16 cellular contexts compared by ENCODE assay signal in the genomic region with DNA sequence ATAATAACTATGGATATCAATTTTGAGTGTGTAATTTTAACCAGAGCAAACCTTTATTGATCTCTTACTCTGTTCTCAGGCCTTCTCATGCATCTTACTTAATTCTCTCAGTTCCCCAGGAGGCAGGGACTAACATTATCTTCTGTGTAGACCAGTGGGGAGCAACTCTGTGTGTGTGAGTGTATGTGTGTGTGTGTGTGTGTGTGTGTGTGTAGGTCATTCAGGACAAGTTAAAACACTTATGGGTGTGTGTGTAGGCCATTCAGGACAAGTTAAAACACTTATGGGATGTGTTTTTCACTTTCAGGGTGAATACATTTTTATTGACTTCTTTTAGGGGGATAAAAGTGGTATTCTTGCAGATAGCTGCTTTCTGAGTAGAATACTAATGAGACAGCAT.
DNase-seq lines count a peak whose midpoint lies in the region; ATAC-seq and TF ChIP-seq lines count a peak whose summit lies in the region.
"Had no signal": no experiment of that assay in that cellular context is flagged by ENCODE, and none has a peak within 500 bp of the region (broad histone marks: within the 10 kb centered on the region; RNA-seq: fewer than 3 reads in every experiment).

No MANE protein-coding gene starts in this region.

- H3K4me1 ChIP-seq in skeletal muscle satellite cell (ENCODE audit: control insufficient read depth, insufficient read depth, low read length), result peaks cover 76% of the 10 kb centered on the region

- H3K9me3 ChIP-seq in skeletal muscle satellite cell (replicated peaks; ENCODE audit: low read length), result no peaks in the 10 kb centered on the region

- no peaks in the 10 kb centered on the region for H3K36me3 Mint-ChIP-seq in activated naive CD4-positive, alpha-beta T cell treated with anti-CD3 and anti-CD28 coated beads, Interleukin-2, amount 10 ng/mL, durations not matched to agents 7 days and 5 days
- H3K36me3 Mint-ChIP-seq: CD8-positive, alpha-beta memory T cell had no signal

- H3K36me3 ChIP-seq in skeletal muscle satellite cell (ENCODE audit: insufficient read depth, low read length), result no peaks in the 10 kb centered on the region

- CTCF ChIA-PET in activated naive CD4-positive, alpha-beta T cell treated with anti-CD3 and anti-CD28 coated beads, Interleukin-2, amount 10 ng/mL, durations not matched to agents 7 days and 5 days (lab: Charles Lee), result no interaction called here

- H3K9me3 Mint-ChIP-seq in activated naive CD4-positive, alpha-beta T cell treated with anti-CD3 and anti-CD28 coated beads, Interleukin-2, amount 10 ng/mL, durations not matched to agents 7 days and 5 days, result no peaks in the 10 kb centered on the region
- H3K9me3 Mint-ChIP-seq: CD8-positive, alpha-beta memory T cell; HFFc6 had no signal

- no peaks in the 10 kb centered on the region for H3K27me3 ChIP-seq in skeletal muscle satellite cell (ENCODE audit: control insufficient read depth, insufficient read depth, low read length)

- peak overlapping the region; percentile 71 for H3K4me2 ChIP-seq in skeletal muscle satellite cell (ENCODE audit: low read length)

- TF ChIP-seq CTCF in fibroblast of the aortic adventitia (IDR thresholded peaks at IDR 0.05; ENCODE audit: insufficient read depth, low read length) (no peak), coronary artery (IDR thresholded peaks at IDR 0.05) (no peak)

- ATAC-seq in GM18498 (IDR thresholded peaks at IDR 0.05; ENCODE audit: unreplicated experiment), result no peak

- H3K27ac ChIP-seq in coronary artery, result no peak overlapping the region

- H3K4me3 ChIP-seq in fibroblast of the aortic adventitia (ENCODE audit: low read depth, low read length) (no peak overlapping the region), skeletal muscle satellite cell (ENCODE audit: low read length) (no peak overlapping the region), coronary artery (no peak overlapping the region)

- H3K4me1 Mint-ChIP-seq in activated naive CD4-positive, alpha-beta T cell treated with anti-CD3 and anti-CD28 coated beads, Interleukin-2, amount 10 ng/mL, durations not matched to agents 7 days and 5 days, result no peaks in the 10 kb centered on the region
- H3K4me1 Mint-ChIP-seq: CD8-positive, alpha-beta memory T cell had no signal

- peak overlapping the region; percentile 78 for H3K9ac ChIP-seq in skeletal muscle satellite cell (ENCODE audit: low read depth, low read length)

- no peaks in the 10 kb centered on the region for H3K27me3 Mint-ChIP-seq in activated naive CD4-positive, alpha-beta T cell treated with anti-CD3 and anti-CD28 coated beads, Interleukin-2, amount 10 ng/mL, durations not matched to agents 7 days and 5 days
- H3K27me3 Mint-ChIP-seq: CD8-positive, alpha-beta memory T cell had no signal

- no peak overlapping the region for H3K4me3 Mint-ChIP-seq in activated naive CD4-positive, alpha-beta T cell treated with anti-CD3 and anti-CD28 coated beads, Interleukin-2, amount 10 ng/mL, durations not matched to agents 7 days and 5 days
- H3K4me3 Mint-ChIP-seq: CD8-positive, alpha-beta memory T cell; HFFc6 had no signal

- H3K27ac Mint-ChIP-seq in activated naive CD4-positive, alpha-beta T cell treated with anti-CD3 and anti-CD28 coated beads, Interleukin-2, amount 10 ng/mL, durations not matched to agents 7 days and 5 days, result no peak overlapping the region
- H3K27ac Mint-ChIP-seq: CD8-positive, alpha-beta memory T cell; HFFc6 had no signal

- peak; percentile 26 for DNase-seq in LHCN-M2 (ENCODE audit: low read depth)
- peak; percentile 43 for DNase-seq in astrocyte of the hippocampus (ENCODE audit: low read depth, low spot score)
- peak; percentile 46 for DNase-seq in fibroblast of the aortic adventitia (ENCODE audit: low read depth)
- no peak for DNase-seq in activated naive CD4-positive, alpha-beta T cell treated with anti-CD3 and anti-CD28 coated beads, Interleukin-2, amount 10 ng/mL, durations not matched to agents 7 days and 5 days
- no peak for DNase-seq in NCI-H510A (lab: John Stamatoyannopoulos, UW)
- DNase-seq in coronary artery (ENCODE audit: low spot score), result no peak
- DNase-seq: CD8-positive, alpha-beta memory T cell; Karpas-422; NCI-H1436 treated with DMSO at 0.1 percent for 48 hours; NCI-H226; NCI-H526 treated with DMSO at 0.1 percent for 48 hours; NK-92 treated with Interleukin-12 subunit alpha and Interleukin-12 subunit beta, amount 100 ng/mL, for 24 hours; OCI-M1 had no signal

Comparison
In these comparisons a context has a peak if more than half of its experiments do, and no peak if none do; other contexts are left out.
1. DNase-seq: peak in LHCN-M2 (single experiment), astrocyte of the hippocampus (single experiment) and fibroblast of the aortic adventitia (single experiment); none in activated naive CD4-positive, alpha-beta T cell treated with anti-CD3 and anti-CD28 coated beads, Interleukin-2, amount 10 ng/mL, durations not matched to agents 7 days and 5 days (single experiment), NCI-H510A (single experiment) and coronary artery (single experiment).